In the genomic region with DNA sequence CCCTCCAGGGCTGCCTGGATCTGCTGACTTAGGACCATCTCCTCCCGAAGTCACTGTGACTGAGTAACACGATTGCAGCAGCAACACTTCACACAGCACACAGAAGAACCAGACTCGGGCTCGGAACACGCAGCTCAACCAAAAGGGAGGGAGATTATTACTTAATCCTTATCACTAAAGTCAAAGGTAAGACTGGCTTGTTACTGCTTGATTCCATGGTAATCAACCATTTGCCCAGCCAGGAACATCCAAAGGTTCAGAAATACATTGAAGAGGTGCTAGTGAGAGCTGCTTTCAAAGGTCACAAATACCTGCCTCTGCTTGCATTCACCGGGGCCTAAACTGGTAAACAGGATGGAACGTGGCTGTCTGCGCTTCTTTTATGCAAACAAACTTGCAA, we compare ENCODE assay signal across 1 cellular context.
TF ChIP-seq lines count a peak whose summit lies in the region.

No MANE protein-coding gene starts in this region.

TF ChIP-seq in WTC11, 78 proteins besides CTCF, POLR2A, EP300 and RAD21:
- TF ChIP-seq PRRX2 (CRISPR knock-in tag; IDR thresholded peaks at IDR 0.05) (no peak), ZNF232 (CRISPR knock-in tag; IDR thresholded peaks at IDR 0.05) (no peak), ATF3 (CRISPR knock-in tag; conservative IDR thresholded peaks at IDR 0.05) (no peak)
